16 cellular contexts compared by ENCODE assay signal in genomic region chr6:7176208-7176607, GRCh38.
DNase-seq lines count a peak whose midpoint lies in the region; ATAC-seq and TF ChIP-seq lines count a peak whose summit lies in the region.
"Had no signal": no experiment of that assay in that cellular context is flagged by ENCODE, and none has a peak within 500 bp of the region (broad histone marks: within the 10 kb centered on the region; RNA-seq: fewer than 3 reads in every experiment).

No MANE protein-coding gene starts in this region.

- H3K27me3 Mint-ChIP-seq in MCF 10A (ENCODE audit: insufficient read depth, unreplicated experiment) (no peaks in the 10 kb centered on the region), glutamatergic neuron (ENCODE audit: unreplicated experiment) (no peaks in the 10 kb centered on the region), nephron (ENCODE audit: low read depth) (no peaks in the 10 kb centered on the region)
- no peaks in the 10 kb centered on the region for H3K27me3 Mint-ChIP-seq in activated naive CD4-positive, alpha-beta T cell treated with anti-CD3 and anti-CD28 coated beads, Interleukin-2, amount 10 ng/mL, durations not matched to agents 7 days and 5 days
- H3K27me3 Mint-ChIP-seq: CD4-positive, alpha-beta T cell; IgD-negative memory B cell; T-cell had no signal

- intact Hi-C loops in breast epithelium (cut with DNase I; ENCODE audit: low total_unique reads) = no loop called here
- intact Hi-C loops in MCF 10A (cut with micrococcal nuclease) = no loop called here

- H3K36me3 ChIP-seq in breast epithelium = peaks cover 2% of the 10 kb centered on the region

- H3K4me3 ChIP-seq in breast epithelium = no peak overlapping the region
- H3K4me3 ChIP-seq: tibial nerve had no signal

- H3K4me1 Mint-ChIP-seq in MCF 10A (ENCODE audit: insufficient read depth, unreplicated experiment) (peaks cover 11% of the 10 kb centered on the region), glutamatergic neuron (ENCODE audit: low read depth, unreplicated experiment) (peaks cover 12% of the 10 kb centered on the region), nephron (peaks cover 44% of the 10 kb centered on the region)
- peaks cover 2% of the 10 kb centered on the region for H3K4me1 Mint-ChIP-seq in activated naive CD4-positive, alpha-beta T cell treated with anti-CD3 and anti-CD28 coated beads, Interleukin-2, amount 10 ng/mL, durations not matched to agents 7 days and 5 days

- H3K9me3 Mint-ChIP-seq in MCF 10A (ENCODE audit: unreplicated experiment) (no peaks in the 10 kb centered on the region), glutamatergic neuron (ENCODE audit: unreplicated experiment) (peaks cover 2% of the 10 kb centered on the region), nephron (no peaks in the 10 kb centered on the region)
- no peaks in the 10 kb centered on the region for H3K9me3 Mint-ChIP-seq in activated naive CD4-positive, alpha-beta T cell treated with anti-CD3 and anti-CD28 coated beads, Interleukin-2, amount 10 ng/mL, durations not matched to agents 7 days and 5 days
- H3K9me3 Mint-ChIP-seq: CD4-positive, alpha-beta T cell; IgD-negative memory B cell; T-cell had no signal

- CTCF ChIA-PET in MCF 10A (lab: Yijun Ruan, JAX) = no interaction called here
- CTCF ChIA-PET in activated naive CD4-positive, alpha-beta T cell treated with anti-CD3 and anti-CD28 coated beads, Interleukin-2, amount 10 ng/mL, durations not matched to agents 7 days and 5 days (lab: Charles Lee) = no interaction called here

- peak in 1 of 2 donors; percentile 66 for DNase-seq in breast epithelium (ENCODE audit: low spot score in 2 of 2)
- no peak for DNase-seq in MCF 10A (ENCODE audit: unreplicated experiment)
- DNase-seq in glutamatergic neuron = peak; percentile 46
- no peak for DNase-seq in activated naive CD4-positive, alpha-beta T cell treated with anti-CD3 and anti-CD28 coated beads, Interleukin-2, amount 10 ng/mL, durations not matched to agents 7 days and 5 days
- DNase-seq: CD4-positive, alpha-beta T cell; DMS79; midbrain; NCI-H2171; T-cell; WERI-Rb-1 had no signal

- H3K36me3 Mint-ChIP-seq in MCF 10A (ENCODE audit: insufficient read depth, unreplicated experiment) (peaks cover 53% of the 10 kb centered on the region), glutamatergic neuron (ENCODE audit: unreplicated experiment) (no peaks in the 10 kb centered on the region), nephron (ENCODE audit: low read depth) (peaks cover 38% of the 10 kb centered on the region)
- peaks cover 34% of the 10 kb centered on the region for H3K36me3 Mint-ChIP-seq in activated naive CD4-positive, alpha-beta T cell treated with anti-CD3 and anti-CD28 coated beads, Interleukin-2, amount 10 ng/mL, durations not matched to agents 7 days and 5 days

- ATAC-seq in HG02973 (IDR thresholded peaks at IDR 0.05; ENCODE audit: unreplicated experiment) = no peak
- no peak for ATAC-seq in HG02610 (IDR thresholded peaks at IDR 0.05; ENCODE audit: unreplicated experiment)
- ATAC-seq in HG03565 (IDR thresholded peaks at IDR 0.05; ENCODE audit: unreplicated experiment) = no peak
- ATAC-seq: T-cell had no signal

- no peak overlapping the region for H3K27ac Mint-ChIP-seq in MCF 10A (ENCODE audit: low read depth, unreplicated experiment)
- H3K27ac Mint-ChIP-seq in glutamatergic neuron (ENCODE audit: unreplicated experiment) = no peak overlapping the region
- H3K27ac Mint-ChIP-seq in nephron = peak overlapping the region in 2 of 3 experiments; percentile 43 to 45
- no peak overlapping the region for H3K27ac Mint-ChIP-seq in activated naive CD4-positive, alpha-beta T cell treated with anti-CD3 and anti-CD28 coated beads, Interleukin-2, amount 10 ng/mL, durations not matched to agents 7 days and 5 days
- H3K27ac Mint-ChIP-seq: CD4-positive, alpha-beta T cell; T-cell had no signal

- H3K4me3 Mint-ChIP-seq in MCF 10A (ENCODE audit: unreplicated experiment) (no peak overlapping the region), glutamatergic neuron (ENCODE audit: unreplicated experiment) (no peak overlapping the region), nephron (no peak overlapping the region)
- H3K4me3 Mint-ChIP-seq in activated naive CD4-positive, alpha-beta T cell treated with anti-CD3 and anti-CD28 coated beads, Interleukin-2, amount 10 ng/mL, durations not matched to agents 7 days and 5 days = no peak overlapping the region
- H3K4me3 Mint-ChIP-seq: CD4-positive, alpha-beta T cell; IgD-negative memory B cell; T-cell had no signal

- TF ChIP-seq CTCF in breast epithelium (IDR thresholded peaks at IDR 0.05) (no peak), MCF 10A (IDR thresholded peaks at IDR 0.05; ENCODE audit: unreplicated experiment) (no peak), glutamatergic neuron (IDR thresholded peaks at IDR 0.05; ENCODE audit: partially characterized antibody, unreplicated experiment) (no peak), nephron (IDR thresholded peaks at IDR 0.05; ENCODE audit: unreplicated experiment in 3 of 3) (no peak)

- peak overlapping the region; percentile 13 to 59 for H3K27ac ChIP-seq in breast epithelium
- H3K27ac ChIP-seq: WERI-Rb-1 had no signal

- no peaks in the 10 kb centered on the region for H3K27me3 ChIP-seq in breast epithelium
- H3K27me3 ChIP-seq: tibial nerve had no signal

- no peaks in the 10 kb centered on the region for H3K9me3 ChIP-seq in breast epithelium
- H3K9me3 ChIP-seq: tibial nerve had no signal

- BruUV-seq in MCF 10A (replicated peaks; lab: Mats Ljungman, UMichigan) = no TSS peak

- H3K4me1 ChIP-seq in breast epithelium = peaks cover 0 to 4% of the 10 kb centered on the region in 2 donors

- no peak for TF ChIP-seq POLR2A in breast epithelium (IDR thresholded peaks at IDR 0.05)

- POLR2A ChIA-PET in MCF 10A (lab: Yijun Ruan, JAX) = interaction anchor here (1.3 kb wide), 1 partner anchor 10 kb away, joined by 3 read pairs; no protein-coding TSS in a partner anchor

Comparison
In these comparisons a context has a peak if more than half of its experiments do, and no peak if none do; other contexts are left out.
1. H3K27ac Mint-ChIP-seq: peak in nephron (2 of 3); none in MCF 10A (single experiment), glutamatergic neuron (single experiment) and activated naive CD4-positive, alpha-beta T cell treated with anti-CD3 and anti-CD28 coated beads, Interleukin-2, amount 10 ng/mL, durations not matched to agents 7 days and 5 days (single experiment).